ENCODE assay signal across 17 cellular contexts in the genomic region with DNA sequence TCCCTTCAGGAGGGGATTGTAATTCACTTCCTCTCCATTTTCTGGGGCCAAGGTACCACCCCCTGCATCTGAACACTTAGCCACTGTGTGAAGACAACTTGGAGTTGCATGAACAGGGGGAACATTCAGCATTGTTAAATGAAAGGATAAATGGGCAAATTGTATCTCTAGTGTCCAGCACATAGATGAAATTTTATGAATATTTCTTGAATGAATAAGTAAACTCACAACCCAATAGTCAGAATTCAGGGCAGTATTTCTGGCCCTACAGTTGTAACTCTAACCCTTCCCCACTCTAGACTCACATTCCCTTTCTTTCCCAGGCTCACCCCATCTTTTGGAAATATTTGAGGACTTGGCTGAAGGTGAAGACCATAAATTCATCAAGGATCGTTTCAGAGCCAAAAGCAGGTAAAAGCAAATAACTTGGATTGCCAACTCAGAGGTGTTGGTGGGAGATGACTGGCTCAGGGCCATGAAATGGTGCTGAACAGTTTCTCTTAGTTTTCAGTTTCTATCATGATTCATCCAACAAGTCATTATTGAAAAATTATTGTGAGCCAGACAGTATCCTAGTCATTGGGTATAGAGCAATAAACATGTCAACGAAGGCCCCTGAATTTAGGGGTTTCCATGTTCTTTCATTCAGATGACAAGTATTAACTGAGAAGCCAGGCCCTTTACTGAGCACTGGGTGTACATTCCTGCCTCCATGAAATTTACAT. TPM values are rescaled to one million over a fixed set of nuclear protein-coding genes. Genes with fewer than 3 reads are reported as not detected.
DNase-seq lines count a peak whose midpoint lies in the region; ATAC-seq and TF ChIP-seq lines count a peak whose summit lies in the region.
"Had no signal": no experiment of that assay in that cellular context is flagged by ENCODE, and none has a peak within 500 bp of the region (broad histone marks: within the 10 kb centered on the region; RNA-seq: fewer than 3 reads in every experiment).

No MANE protein-coding gene starts in this region.

- H3K27ac ChIP-seq in AG04450 (ENCODE audit: low read depth, low read length) (no peak overlapping the region), adrenal gland (no peak overlapping the region)
- H3K27ac ChIP-seq: breast epithelium, spleen had no signal

- POLR2A ChIA-PET in AG04450 (lab: Yijun Ruan, JAX): no interaction called here

- H3K4me3 ChIP-seq in AG04450 (ENCODE audit: low read depth, low read length) (no peak overlapping the region), adrenal gland (no peak overlapping the region)
- H3K4me3 ChIP-seq: breast epithelium, spleen had no signal

- H3K9me3 ChIP-seq in AG04450 (ENCODE audit: control insufficient read depth, insufficient read depth, low read length) (no peaks in the 10 kb centered on the region), adrenal gland (replicated peaks in 1 of 3) (no peaks in the 10 kb centered on the region)
- H3K9me3 ChIP-seq: breast epithelium, spleen had no signal

- H3K27me3 ChIP-seq in AG04450 (ENCODE audit: control insufficient read depth, insufficient read depth, low read length): no peaks in the 10 kb centered on the region
- no peaks in the 10 kb centered on the region for H3K27me3 ChIP-seq in adrenal gland
- H3K27me3 ChIP-seq: breast epithelium, spleen had no signal

- TF ChIP-seq POLR2A in adrenal gland (IDR thresholded peaks at IDR 0.05): no peak

- CTCF ChIA-PET in AG04450 (lab: Charles Lee): no interaction called here

- no peaks in the 10 kb centered on the region for H3K4me1 ChIP-seq in adrenal gland (replicated peaks in 1 of 2)
- H3K4me1 ChIP-seq: breast epithelium, spleen had no signal

- intact Hi-C loops in adrenal gland (cut with DNase I): no loop called here

- in situ Hi-C loops in SK-MEL-5 (cut with HindIII; ENCODE audit: low pct_unique_long_range_greater_than_20kb, low sequenced_read_pairs): no loop called here

- DNase-seq in AG04450 (ENCODE audit: low read depth, low spot score) (peak; percentile 15), SK-MEL-5 (ENCODE audit: low read depth, low spot score) (peak; percentile 71), foreskin melanocyte (peak; percentile 96), occipital lobe (lab: John Stamatoyannopoulos, UW) (no peak), adrenal gland (no peak)
- DNase-seq: activated naive CD4-positive, alpha-beta T cell treated with Interleukin-2 at 50 U/mL for 16 hours; Calu3; NCI-H1048; NCI-H2171; NCI-H774; RPMI8226; spleen had no signal

- H3K36me3 ChIP-seq in adrenal gland (replicated peaks in 1 of 2): no peaks in the 10 kb centered on the region
- H3K36me3 ChIP-seq: breast epithelium, spleen had no signal

- TF ChIP-seq CTCF in AG04450 (IDR thresholded peaks at IDR 0.05; ENCODE audit: low read depth, low read length) (no peak), adrenal gland (IDR thresholded peaks at IDR 0.05) (no peak)

- WGBS in adrenal gland, 4 donors: 74 to 84% (median 80%) methylated on average over 2 of the region's 2 CpGs

- ATAC-seq in GM19463 (IDR thresholded peaks at IDR 0.05; ENCODE audit: unreplicated experiment) (peak; percentile 46), GM21423 (IDR thresholded peaks at IDR 0.05; ENCODE audit: unreplicated experiment) (no peak), HG02884 (IDR thresholded peaks at IDR 0.05; ENCODE audit: unreplicated experiment) (no peak)
- ATAC-seq: stimulated activated memory B cell treated with anti-CD40 and anti-IgM and Interleukin-4, amounts not matched to agents 10 μg/mL and 1 μg/mL and 100 μg/mL, for 72 hours had no signal

RNA-seq across cellular contexts. Expression of a gene that starts 33.3 kb away (rescaled TPM):
- polyA plus RNA-seq in AG04450 (2011; rRNA removed): 9.3 and 10.9 TPM in 2 replicates
- polyA minus RNA-seq in AG04450 (2011; rRNA and poly(A)+ RNA removed): 14.1 and 16.1 TPM in 2 replicates
- total RNA-seq in SK-MEL-5 (2014; rRNA removed; shearing (Covaris generic)): 8.9 and 9.8 TPM in 2 replicates
- 3.7 and 6.3 TPM in 2 replicates for polyA plus RNA-seq in SK-MEL-5 (2015; cell fraction: cytosol; rRNA removed)
- 8.6 and 9.3 TPM in 2 replicates for polyA plus RNA-seq in SK-MEL-5 (2015; cell fraction: nucleus; rRNA removed)
- total RNA-seq in occipital lobe: 32.0 TPM
- total RNA-seq in adrenal gland: 10 to 100 TPM; 10.0 to 23.6 (median 20.3) TPM
- polyA plus RNA-seq in adrenal gland: 1 to 10 TPM; 4.4 to 8.8 (median 5.0) TPM

Comparison
In these comparisons a context has a peak if more than half of its experiments do, and no peak if none do; other contexts are left out.
1. DNase-seq: peak in AG04450 (single experiment), SK-MEL-5 (single experiment) and foreskin melanocyte (single experiment); none in occipital lobe (single experiment) and adrenal gland (0 of 7).